Comparison of ENCODE assay signal across 15 cellular contexts in the genomic region with DNA sequence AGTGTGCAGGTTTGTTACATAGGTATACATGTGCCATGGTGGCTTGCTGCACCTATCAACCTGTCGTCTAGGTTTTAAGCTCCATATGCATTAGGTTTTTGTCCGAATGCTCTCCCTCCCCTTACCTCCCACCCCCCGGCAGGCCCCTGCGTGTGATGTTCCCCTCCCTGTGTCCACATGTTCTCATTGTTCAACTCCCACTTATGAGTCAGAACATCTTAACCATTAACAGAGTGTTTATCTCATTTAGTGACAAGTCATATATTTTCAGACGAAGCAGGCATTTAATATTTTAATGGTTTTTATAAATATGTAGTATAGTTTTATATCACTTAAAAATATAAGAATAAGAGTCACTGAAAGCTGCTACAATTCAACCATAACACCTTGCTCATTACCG.
"Had no signal": no experiment of that assay in that cellular context is flagged by ENCODE, and none has a peak within 500 bp of the region (broad histone marks: within the 10 kb centered on the region; RNA-seq: fewer than 3 reads in every experiment).

No MANE protein-coding gene starts in this region.

- H3K4me3 Mint-ChIP-seq: dendritic cell treated with granulocyte-macrophage colony-stimulating factor and Interleukin-4, amounts not matched to agents 40 ng/mL and 50 ng/mL, for 4 days; naive thymus-derived CD4-positive, alpha-beta T cell had no signal

- H3K4me1 Mint-ChIP-seq: naive thymus-derived CD4-positive, alpha-beta T cell had no signal

- H3K36me3 Mint-ChIP-seq: naive thymus-derived CD4-positive, alpha-beta T cell had no signal

- ATAC-seq: gastrocnemius medialis; left lobe of liver; mucosa of descending colon; naive thymus-derived CD4-positive, alpha-beta T cell; pancreas had no signal

- H3K27me3 Mint-ChIP-seq: dendritic cell treated with granulocyte-macrophage colony-stimulating factor and Interleukin-4, amounts not matched to agents 40 ng/mL and 50 ng/mL, for 4 days; naive thymus-derived CD4-positive, alpha-beta T cell had no signal

- H3K27ac Mint-ChIP-seq: dendritic cell treated with granulocyte-macrophage colony-stimulating factor and Interleukin-4, amounts not matched to agents 40 ng/mL and 50 ng/mL, for 4 days; naive thymus-derived CD4-positive, alpha-beta T cell had no signal

- DNase-seq: activated CD4-positive, alpha-beta T cell treated with anti-CD3 and anti-CD28 coated beads, Interleukin-2, amount 50 U/mL, for 4 hours; activated CD4-positive, CD25-positive, alpha-beta regulatory T cell treated with anti-CD3 and anti-CD28 coated beads, Interleukin-2, amount 50 U/mL, for 72 hours; activated naive CD4-positive, alpha-beta T cell; activated T-cell treated with anti-CD3 and anti-CD28 coated beads for 4 hours; aorta; effector memory CD4-positive, alpha-beta T cell; gastrocnemius medialis; mucosa of descending colon; naive thymus-derived CD4-positive, alpha-beta T cell; pancreas; stimulated activated CD4-positive, alpha-beta T cell treated with anti-CD3 and anti-CD28 coated beads, Interleukin-12 subunit alpha, Interleukin-12 subunit beta, amount 100 ng/mL, for 4 hours; stimulated activated CD4-positive, alpha-beta T cell treated with anti-CD3 and anti-CD28 coated beads, Interleukin-2, amount 100 ng/mL, for 24 hours; T1000 had no signal
